33 cellular contexts compared by ENCODE assay signal in genomic region chr6:16118825-16119224, GRCh38.
"Had no signal": no experiment of that assay in that cellular context is flagged by ENCODE, and none has a peak within 500 bp of the region (broad histone marks: within the 10 kb centered on the region; RNA-seq: fewer than 3 reads in every experiment).

No MANE protein-coding gene starts in this region.

- H3K4me1 ChIP-seq: adrenal gland, body of pancreas, breast epithelium had no signal

- DNase-seq: activated B cell treated with CpG ODN at 0.5 μM for 24 hours; activated CD4-positive, alpha-beta memory T cell treated with anti-CD3 and anti-CD28 coated beads for 36 hours; activated CD4-positive, alpha-beta T cell treated with anti-CD3 and anti-CD28 coated beads for 4 hours; activated CD4-positive, alpha-beta T cell treated with anti-CD3 and anti-CD28 coated beads, Interleukin-2, amount 10 ng/mL, durations not matched to agents 24 days and 14 days; activated CD4-positive, alpha-beta T cell treated with anti-CD3 and anti-CD28 coated beads, Interleukin-2, amount 50 U/mL, for 1 hour; activated CD4-positive, alpha-beta T cell treated with anti-CD3 and anti-CD28 coated beads, Interleukin-2, amount 50 U/mL, for 4 hours; activated CD4-positive, CD25-positive, alpha-beta regulatory T cell treated with anti-CD3 and anti-CD28 coated beads, Interleukin-2, amount 50 U/mL, for 72 hours; activated CD8-positive, alpha-beta memory T cell treated with anti-CD3 and anti-CD28 coated beads, Interleukin-2, amount 50 U/mL, for 4 hours; activated CD8-positive, alpha-beta T cell treated with anti-CD3 and anti-CD28 coated beads for 36 hours; activated effector memory CD4-positive, alpha-beta T cell treated with anti-CD3 and anti-CD28 coated beads, Interleukin-2, amount 50 U/mL, for 16 hours; activated gamma-delta T cell treated with Interleukin-2 at 50 U/mL for 16 hours; activated naive CD4-positive, alpha-beta T cell; activated naive CD4-positive, alpha-beta T cell treated with anti-CD3 and anti-CD28 coated beads for 36 hours; activated naive CD4-positive, alpha-beta T cell treated with anti-CD3 and anti-CD28 coated beads, Interleukin-2, amount 50 U/mL, for 16 hours; activated naive CD8-positive, alpha-beta T cell treated with anti-CD3 and anti-CD28 coated beads for 36 hours; activated T-cell treated with anti-CD3 and anti-CD28 coated beads for 4 hours; activated T-cell treated with anti-CD3 and anti-CD28 coated beads, Interleukin-2, amount 50 U/mL, for 1 hour; activated T-cell treated with anti-CD3 and anti-CD28 coated beads, Interleukin-2, amount 50 U/mL, for 4 hours; activated T-cell treated with anti-CD3 and anti-CD28 coated beads, Interleukin-2, amount 50 U/mL, for 72 hours; adrenal gland; amniotic stem cell; aorta; body of pancreas; brain microvascular endothelial cell; central memory CD4-positive, alpha-beta T cell; T-helper 2 cell; T-helper 9 cell had no signal

- H3K9me3 ChIP-seq: adrenal gland, body of pancreas, breast epithelium had no signal

- H3K4me3 ChIP-seq: adrenal gland, body of pancreas, breast epithelium had no signal

- ATAC-seq: activated CD8-positive, alpha-beta T cell treated with anti-CD3 and anti-CD28 coated beads for 36 hours; activated naive CD4-positive, alpha-beta T cell treated with anti-CD3 and anti-CD28 coated beads, Interleukin-2, amount 50 U/mL, for 72 hours; activated T-cell treated with anti-CD3 and anti-CD28 coated beads, Interleukin-2, amount 50 U/mL, for 4 hours; activated T-cell treated with anti-CD3 and anti-CD28 coated beads, Interleukin-2, amount 50 U/mL, for 72 hours; activated T-helper 17 cell treated with anti-CD3 and anti-CD28 coated beads, Interleukin-2, amount 50 U/mL, for 72 hours; body of pancreas had no signal

- H3K27ac ChIP-seq: adrenal gland, body of pancreas, brain microvascular endothelial cell, breast epithelium, VCaP had no signal

- H3K27me3 ChIP-seq: adrenal gland, body of pancreas, breast epithelium had no signal

- FAIRE-seq: astrocyte, TTC549 had no signal

- H3K36me3 ChIP-seq: adrenal gland, brain microvascular endothelial cell, breast epithelium had no signal
